Comparison of ENCODE assay signal across 25 cellular contexts in the genomic region with DNA sequence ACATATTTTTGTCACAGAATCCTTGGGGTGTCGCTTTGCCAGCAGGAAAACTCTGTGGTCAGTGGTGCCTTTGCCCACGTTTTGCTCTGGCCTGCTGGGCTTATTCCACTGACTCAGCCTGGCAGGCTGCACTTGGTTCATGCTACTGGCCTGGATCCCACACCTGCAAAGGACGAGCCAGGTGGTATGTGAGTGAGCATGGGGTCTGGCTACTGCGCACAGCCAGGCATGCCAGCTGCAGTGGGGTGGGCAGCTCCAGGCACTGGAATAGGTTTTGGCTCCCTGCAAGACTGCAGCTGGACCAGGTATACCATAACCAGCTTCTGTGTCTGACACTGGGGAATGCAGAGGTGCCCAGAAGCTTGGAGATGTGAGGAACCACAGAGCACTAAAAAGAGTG.
"Had no signal": no experiment of that assay in that cellular context is flagged by ENCODE, and none has a peak within 500 bp of the region (broad histone marks: within the 10 kb centered on the region; RNA-seq: fewer than 3 reads in every experiment).

No MANE protein-coding gene starts in this region.

- H3K9me3 ChIP-seq: left ventricle myocardium inferior, mucosa of descending colon, neutrophil, ovary, sigmoid colon, testis, thyroid gland, transverse colon, upper lobe of left lung had no signal

- H3K27ac ChIP-seq: heart left ventricle, left ventricle myocardium inferior, neutrophil, ovary, sigmoid colon, stomach, testis, thyroid gland, transverse colon, upper lobe of left lung had no signal

- DNase-seq: glutamatergic neuron; heart left ventricle; hypothalamus; immature natural killer cell; left ventricle myocardium inferior; midbrain; mucosa of descending colon; naive thymus-derived CD8-positive, alpha-beta T cell; occipital lobe; ovary; right cardiac atrium; sigmoid colon; small intestine; stimulated activated CD4-positive, alpha-beta T cell treated with anti-CD3 and anti-CD28 coated beads, Interleukin-1b, Interleukin-23, amount 100 ng/mL, for 48 hours; stimulated activated CD4-positive, alpha-beta T cell treated with anti-CD3 and anti-CD28 coated beads, Interleukin-2, amount 100 ng/mL, for 48 hours; stimulated activated CD4-positive, alpha-beta T cell treated with anti-CD3 and anti-CD28 coated beads, Interleukin-4, amount 100 ng/mL, for 4 hours; stimulated activated CD8-positive, alpha-beta memory T cell treated with anti-CD3 and anti-CD28 coated beads, Interleukin-4, amount 100 ng/mL, for 48 hours; stimulated activated naive B cell treated with anti-CD40 and anti-IgM and Interleukin-4, amounts not matched to agents 10 μg/mL and 1 μg/mL and 100 μg/mL, for 72 hours; stimulated activated naive CD8-positive, alpha-beta T cell treated with anti-CD3 and anti-CD28 coated beads, Interleukin-15, Interleukin-2, amounts not matched to agents 100 U/mL and 50 U/mL, for 24 hours; stomach; testis; thyroid gland; transverse colon had no signal

- H3K4me3 ChIP-seq: heart left ventricle, left ventricle myocardium inferior, mucosa of descending colon, ovary, sigmoid colon, stomach, testis, thyroid gland, transverse colon, upper lobe of left lung had no signal

- H3K36me3 ChIP-seq: heart left ventricle, left ventricle myocardium inferior, neutrophil, ovary, sigmoid colon, stomach, thyroid gland, transverse colon, upper lobe of left lung had no signal

- H3K4me1 ChIP-seq: heart left ventricle, left ventricle myocardium inferior, sigmoid colon, stomach, testis, thyroid gland, transverse colon, upper lobe of left lung had no signal

- H3K27me3 ChIP-seq: heart left ventricle, neutrophil, ovary, sigmoid colon, stomach, testis, thyroid gland, transverse colon, upper lobe of left lung had no signal
